Comparison of ENCODE assay signal across 9 cellular contexts in genomic region chr17:38427160-38427949, GRCh38. TPM values are rescaled to one million over a fixed set of nuclear protein-coding genes. Genes with fewer than 3 reads are reported as not detected.
A peak's percentile ranks its signal among the peaks of the same experiment; 100 is the strongest.
DNase-seq lines count a peak whose midpoint lies in the region; ATAC-seq, FAIRE-seq and TF ChIP-seq lines count a peak whose summit lies in the region.
"Had no signal": no experiment of that assay in that cellular context is flagged by ENCODE, and none has a peak within 500 bp of the region (broad histone marks: within the 10 kb centered on the region; RNA-seq: fewer than 3 reads in every experiment).

No MANE protein-coding gene starts in this region.

- no peaks in the 10 kb centered on the region for H3K9me3 Mint-ChIP-seq in naive B cell

- peaks cover 26 to 45% (median 41%) of the 10 kb centered on the region in 3 donors for H3K27me3 Mint-ChIP-seq in naive B cell

- no peak for ATAC-seq in naive B cell (ENCODE audit: low read depth in 2 of 2)
- ATAC-seq in GM21360 (IDR thresholded peaks at IDR 0.05; ENCODE audit: unreplicated experiment), result no peak

- H3K36me3 ChIP-seq in KOPT-K1 (ENCODE audit: insufficient read depth, low read length), result no peaks in the 10 kb centered on the region

- H3K27ac ChIP-seq in KOPT-K1 (ENCODE audit: low read depth, low read length, poor library complexity, severe bottlenecking) (peak overlapping the region; percentile 73), cingulate gyrus (ENCODE audit: low read depth, low read length) (peak overlapping the region; percentile 96)

- CTCF ChIA-PET in AG04449 (lab: Yijun Ruan, JAX), result interaction anchor here (0.8 to 5.8 kb wide), 19 partner anchors 12 to 250 kb away, joined by 3 to 56 read pairs (median 6); no protein-coding TSS in a partner anchor

- TF ChIP-seq CTCF in AG04449 (IDR thresholded peaks at IDR 0.05; ENCODE audit: insufficient read depth, low read length, missing control alignments), result no peak

- peak overlapping the region; percentile 74 for H3K4me3 ChIP-seq in AG04449 (ENCODE audit: low read depth, low read length)

- no peak for FAIRE-seq in H54 (lab: Jason Lieb, UNC)
- FAIRE-seq: small intestine had no signal

- H3K27ac Mint-ChIP-seq in naive B cell, result peak overlapping the region in 4 of 6 donors; percentile 44 to 89 (median 76)

- no peaks in the 10 kb centered on the region for H3K9me3 ChIP-seq in KOPT-K1 (ENCODE audit: insufficient read depth, low read length, poor library complexity, severe bottlenecking)

- TF ChIP-seq POLR2A in H54 (IDR thresholded peaks at IDR 0.05; ENCODE audit: low read depth, low read length), result no peak

- no peaks in the 10 kb centered on the region for H3K36me3 Mint-ChIP-seq in naive B cell

- H3K4me1 Mint-ChIP-seq in naive B cell, result peaks cover 21 to 32% (median 26%) of the 10 kb centered on the region in 3 donors

- H3K4me3 Mint-ChIP-seq in naive B cell, result peak overlapping the region; percentile 70 to 88 (median 80)

- no peak for DNase-seq in AG04449 (ENCODE audit: low read depth, low spot score)
- DNase-seq in naive B cell, result no peak
- DNase-seq in NCI-H2196 treated with DMSO at 0.1 percent for 48 hours (lab: John Stamatoyannopoulos, UW; ENCODE audit: unreplicated experiment), result no peak
- no peak for DNase-seq in H54 (ENCODE audit: insufficient read length, low spot score)
- DNase-seq in DMS 273 treated with DMSO at 0.1 percent for 48 hours (lab: John Stamatoyannopoulos, UW), result no peak

- POLR2A ChIA-PET in AG04449 (lab: Yijun Ruan, JAX), result interaction anchor here (0.6 to 0.9 kb wide), 3 partner anchors 24 to 69 kb away, joined by 3 read pairs; no protein-coding TSS in a partner anchor

RNA-seq across cellular contexts. Expression of gene ARHGAP23, which starts 0.9 kb away (rescaled TPM):
- polyA plus RNA-seq in naive B cell (ENCODE audit: low read depth in 6 of 6), result not detected
